1 cellular context compared by ENCODE assay signal in genomic region chr19:5536337-5536894, GRCh38.
TF ChIP-seq lines count a peak whose summit lies in the region.

No MANE protein-coding gene starts in this region.

TF ChIP-seq in WTC11, 78 proteins besides CTCF, POLR2A, EP300 and RAD21 (continued from another document):
- TF ChIP-seq CBFB (CRISPR knock-in tag; IDR thresholded peaks at IDR 0.05; ENCODE audit: low read depth) (peak; percentile 36; the same call in 1 of the 2 replicates), RELA (CRISPR knock-in tag; IDR thresholded peaks at IDR 0.05; ENCODE audit: borderline replicate concordance) (no peak), ZNF219 (CRISPR knock-in tag; IDR thresholded peaks at IDR 0.05; ENCODE audit: borderline replicate concordance) (no peak)
